In the genomic region with DNA sequence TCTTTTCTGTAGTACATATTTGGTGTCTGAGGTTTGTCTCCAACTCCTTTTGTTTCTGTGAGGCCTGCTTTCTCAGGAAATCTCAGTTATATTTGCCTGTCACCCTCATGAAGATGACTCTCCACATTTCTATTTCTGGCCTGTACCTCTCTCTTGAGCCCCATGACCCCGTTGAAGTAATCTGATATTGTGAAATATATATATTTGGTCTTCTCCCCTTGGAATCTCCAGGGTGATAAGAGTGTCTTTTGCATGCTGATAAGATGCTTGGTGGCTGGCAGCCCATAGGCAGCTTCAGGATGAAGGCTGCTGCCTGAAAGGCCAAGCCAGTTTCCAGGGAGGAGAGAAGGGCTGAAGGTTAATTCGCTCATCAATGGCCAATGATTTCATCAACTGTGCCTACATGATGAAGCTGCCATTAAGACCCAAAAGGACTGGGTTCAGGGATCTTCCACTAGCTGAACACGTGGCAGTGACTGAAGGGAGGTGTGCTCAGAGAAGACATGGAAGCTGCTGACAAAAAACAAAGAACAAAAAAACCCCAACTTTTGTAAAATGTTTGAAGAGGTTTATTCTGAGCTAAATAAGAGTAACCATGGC, we compare ENCODE assay signal across 14 cellular contexts.
DNase-seq lines count a peak whose midpoint lies in the region; ATAC-seq and TF ChIP-seq lines count a peak whose summit lies in the region.
"Had no signal": no experiment of that assay in that cellular context is flagged by ENCODE, and none has a peak within 500 bp of the region (broad histone marks: within the 10 kb centered on the region; RNA-seq: fewer than 3 reads in every experiment).

No MANE protein-coding gene starts in this region.

- H3K27me3 ChIP-seq in heart right ventricle (no peaks in the 10 kb centered on the region), gastroesophageal sphincter (no peaks in the 10 kb centered on the region), uterus (no peaks in the 10 kb centered on the region)
- H3K27me3 ChIP-seq: gastrocnemius medialis had no signal

- H3K36me3 ChIP-seq in heart right ventricle (peaks cover 0 to 9% (median 0%) of the 10 kb centered on the region in 9 donors), gastroesophageal sphincter (no peaks in the 10 kb centered on the region), uterus (no peaks in the 10 kb centered on the region)
- H3K36me3 ChIP-seq: gastrocnemius medialis had no signal

- no peak overlapping the region for H3K4me3 ChIP-seq in heart right ventricle
- H3K4me3 ChIP-seq in gastroesophageal sphincter: no peak overlapping the region
- H3K4me3 ChIP-seq in uterus: no peak overlapping the region
- H3K4me3 ChIP-seq: gastrocnemius medialis had no signal

- no peak for DNase-seq in heart right ventricle
- DNase-seq in cardiac septum (ENCODE audit: low spot score): no peak
- DNase-seq in activated T-helper 1 cell treated with anti-CD3 and anti-CD28 coated beads, Interleukin-12 subunit alpha, Interleukin-12 subunit beta, Interleukin-2, Interleukin-4 antibody, amounts not matched to agents 30 ng/mL and 10 ng/mL and 1 ng/mL, durations not matched to agents 14 hours and 24 hours and 36 hours (ENCODE audit: low spot score): no peak
- no peak for DNase-seq in uterus
- DNase-seq in caudate nucleus (lab: John Stamatoyannopoulos, UW): no peak
- DNase-seq in activated CD4-positive, alpha-beta T cell treated with anti-CD3 and anti-CD28 coated beads, Interleukin-2, amount 50 U/mL, for 1 hour: no peak
- DNase-seq: activated CD8-positive, alpha-beta memory T cell treated with anti-CD3 and anti-CD28 coated beads, Interleukin-2, amount 50 U/mL, for 48 hours; gastrocnemius medialis; NCI-H1694; NK-92 treated with Interleukin-12 subunit alpha and Interleukin-12 subunit beta, amount 100 ng/mL, for 24 hours; posterior cingulate gyrus had no signal

- H3K4me1 ChIP-seq in heart right ventricle (peaks cover 9 to 70% (median 49%) of the 10 kb centered on the region in 9 donors), gastroesophageal sphincter (peaks cover 13 to 65% (median 15%) of the 10 kb centered on the region in 3 donors), uterus (peaks cover 6 to 16% of the 10 kb centered on the region in 2 donors)

- no peak for ATAC-seq in heart right ventricle
- ATAC-seq in gastroesophageal sphincter: no peak
- ATAC-seq in GM21825 (IDR thresholded peaks at IDR 0.05; ENCODE audit: unreplicated experiment): no peak
- ATAC-seq: gastrocnemius medialis had no signal

- peak overlapping the region; percentile 41 for H3K4me3 Mint-ChIP-seq in activated T-helper 1 cell treated with anti-CD3 and anti-CD28 coated beads, Interleukin-12 subunit alpha, Interleukin-12 subunit beta, Interleukin-2, Interleukin-4 antibody, amounts not matched to agents 30 ng/mL and 10 ng/mL and 1 ng/mL, durations not matched to agents 14 hours and 24 hours and 36 hours
- H3K4me3 Mint-ChIP-seq: memory B cell had no signal

- intact Hi-C loops in heart right ventricle (cut with DNase I) (loop anchor here in 1 of 10 donors (1.0 kb wide), 1 partner anchor 43 kb away; no protein-coding TSS in a partner anchor), cardiac septum (cut with DNase I) (no loop called here), uterus (cut with DNase I; ENCODE audit: low total_unique reads) (no loop called here)
- intact Hi-C loops in activated T-helper 1 cell treated with anti-CD3 and anti-CD28 coated beads, Interleukin-12 subunit alpha, Interleukin-12 subunit beta, Interleukin-2, Interleukin-4 antibody, amounts not matched to agents 30 ng/mL and 10 ng/mL and 1 ng/mL, durations not matched to agents 14 hours and 24 hours and 36 hours (cut with micrococcal nuclease): loop anchor here (5.0 kb wide), 1 partner anchor 36 kb away; no protein-coding TSS in a partner anchor

- H3K27me3 Mint-ChIP-seq in activated T-helper 1 cell treated with anti-CD3 and anti-CD28 coated beads, Interleukin-12 subunit alpha, Interleukin-12 subunit beta, Interleukin-2, Interleukin-4 antibody, amounts not matched to agents 30 ng/mL and 10 ng/mL and 1 ng/mL, durations not matched to agents 14 hours and 24 hours and 36 hours (ENCODE audit: insufficient read depth): peaks cover 2% of the 10 kb centered on the region

- no peak for TF ChIP-seq EP300 in gastroesophageal sphincter (IDR thresholded peaks at IDR 0.05)

- H3K36me3 Mint-ChIP-seq in activated T-helper 1 cell treated with anti-CD3 and anti-CD28 coated beads, Interleukin-12 subunit alpha, Interleukin-12 subunit beta, Interleukin-2, Interleukin-4 antibody, amounts not matched to agents 30 ng/mL and 10 ng/mL and 1 ng/mL, durations not matched to agents 14 hours and 24 hours and 36 hours (ENCODE audit: low read depth): peaks cover 46% of the 10 kb centered on the region
- H3K36me3 Mint-ChIP-seq: memory B cell had no signal

- TF ChIP-seq POLR2A in gastroesophageal sphincter (IDR thresholded peaks at IDR 0.05): no peak
- TF ChIP-seq POLR2A in uterus (IDR thresholded peaks at IDR 0.05): no peak

- H3K9me3 ChIP-seq in heart right ventricle: no peaks in the 10 kb centered on the region
- H3K9me3 ChIP-seq in gastroesophageal sphincter: no peaks in the 10 kb centered on the region
- no peaks in the 10 kb centered on the region for H3K9me3 ChIP-seq in uterus
- H3K9me3 ChIP-seq: gastrocnemius medialis had no signal

- peaks cover 3% of the 10 kb centered on the region for H3K9me3 Mint-ChIP-seq in activated T-helper 1 cell treated with anti-CD3 and anti-CD28 coated beads, Interleukin-12 subunit alpha, Interleukin-12 subunit beta, Interleukin-2, Interleukin-4 antibody, amounts not matched to agents 30 ng/mL and 10 ng/mL and 1 ng/mL, durations not matched to agents 14 hours and 24 hours and 36 hours
- H3K9me3 Mint-ChIP-seq: memory B cell had no signal

- peak overlapping the region; percentile 93 for H3K27ac Mint-ChIP-seq in activated T-helper 1 cell treated with anti-CD3 and anti-CD28 coated beads, Interleukin-12 subunit alpha, Interleukin-12 subunit beta, Interleukin-2, Interleukin-4 antibody, amounts not matched to agents 30 ng/mL and 10 ng/mL and 1 ng/mL, durations not matched to agents 14 hours and 24 hours and 36 hours
- H3K27ac Mint-ChIP-seq: memory B cell had no signal

- H3K27ac ChIP-seq in heart right ventricle (peak overlapping the region in 7 of 10 donors; percentile 2 to 88 (median 38)), gastroesophageal sphincter (peak overlapping the region in 3 of 4 donors; percentile 44 to 80 (median 74)), uterus (peak overlapping the region; percentile 19 to 53), caudate nucleus (ENCODE audit: low read depth, low read length) (no peak overlapping the region)
- H3K27ac ChIP-seq: gastrocnemius medialis had no signal

- H3K4me1 Mint-ChIP-seq in activated T-helper 1 cell treated with anti-CD3 and anti-CD28 coated beads, Interleukin-12 subunit alpha, Interleukin-12 subunit beta, Interleukin-2, Interleukin-4 antibody, amounts not matched to agents 30 ng/mL and 10 ng/mL and 1 ng/mL, durations not matched to agents 14 hours and 24 hours and 36 hours (ENCODE audit: low read depth): peaks cover 78% of the 10 kb centered on the region
- H3K4me1 Mint-ChIP-seq: memory B cell had no signal

- TF ChIP-seq CTCF in heart right ventricle (IDR thresholded peaks at IDR 0.05) (no peak), gastroesophageal sphincter (IDR thresholded peaks at IDR 0.05) (no peak), uterus (IDR thresholded peaks at IDR 0.05) (no peak)

- 40 to 67% methylated on average over 3 of the region's 3 CpGs for WGBS in heart right ventricle, 2 donors
- WGBS in gastroesophageal sphincter (ENCODE audit: low coverage in 1 of 2), 2 donors: 0 to 50% methylated on average over 1 to 2 of the region's 3 CpGs
